19 cellular contexts compared by ENCODE assay signal in the genomic region with DNA sequence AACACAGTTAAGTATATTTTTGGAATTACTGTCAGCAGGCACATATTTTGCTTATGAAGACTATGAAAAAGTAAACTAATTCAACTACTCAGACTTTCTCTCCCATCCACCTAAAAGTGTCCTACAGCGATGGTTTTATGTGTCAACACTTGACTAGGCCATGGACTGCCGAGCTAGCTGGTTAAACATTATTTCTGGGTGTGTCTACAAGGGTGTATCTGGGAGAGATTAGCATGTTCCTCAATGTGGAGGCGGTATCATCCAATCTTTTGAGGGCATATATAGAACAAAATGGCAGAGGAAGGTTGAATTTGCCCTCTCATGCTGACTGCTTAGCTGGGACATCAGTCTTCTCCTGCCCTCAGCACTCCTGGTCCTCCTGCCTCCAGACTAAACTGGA.
DNase-seq lines count a peak whose midpoint lies in the region; ATAC-seq and TF ChIP-seq lines count a peak whose summit lies in the region.
"Had no signal": no experiment of that assay in that cellular context is flagged by ENCODE, and none has a peak within 500 bp of the region (broad histone marks: within the 10 kb centered on the region; RNA-seq: fewer than 3 reads in every experiment).

No MANE protein-coding gene starts in this region.

- intact Hi-C loops in activated CD4-positive, alpha-beta T cell treated with anti-CD3 and anti-CD28 coated beads, Interleukin-2, amount 10 ng/mL, durations not matched to agents 24 days and 14 days (cut with micrococcal nuclease): no loop called here
- intact Hi-C loops in mucosa of descending colon (cut with DNase I, micrococcal nuclease): no loop called here

- no peaks in the 10 kb centered on the region for H3K36me3 ChIP-seq in mucosa of descending colon (ENCODE audit: low read depth)
- H3K36me3 ChIP-seq: BE2C, HAP-1, SJSA1 had no signal

- no peak for TF ChIP-seq CTCF in mucosa of descending colon (IDR thresholded peaks at IDR 0.05)

- H3K27me3 Mint-ChIP-seq in activated CD4-positive, alpha-beta T cell treated with anti-CD3 and anti-CD28 coated beads, Interleukin-2, amount 10 ng/mL, durations not matched to agents 24 days and 14 days: peaks cover 14% of the 10 kb centered on the region

- no peaks in the 10 kb centered on the region for H3K9me3 Mint-ChIP-seq in activated CD4-positive, alpha-beta T cell treated with anti-CD3 and anti-CD28 coated beads, Interleukin-2, amount 10 ng/mL, durations not matched to agents 24 days and 14 days

- H3K27ac Mint-ChIP-seq in activated CD4-positive, alpha-beta T cell treated with anti-CD3 and anti-CD28 coated beads, Interleukin-2, amount 10 ng/mL, durations not matched to agents 24 days and 14 days: no peak overlapping the region
- H3K27ac Mint-ChIP-seq: CD4-positive, CD25-positive, alpha-beta regulatory T cell had no signal

- no peaks in the 10 kb centered on the region for H3K9me3 ChIP-seq in mucosa of descending colon
- H3K9me3 ChIP-seq: BE2C, HAP-1, SJSA1 had no signal

- peak; percentile 39 for DNase-seq in activated CD4-positive, alpha-beta T cell treated with anti-CD3 and anti-CD28 coated beads, Interleukin-2, amount 10 ng/mL, durations not matched to agents 24 days and 14 days
- no peak for DNase-seq in activated CD4-positive, alpha-beta T cell treated with anti-CD3 and anti-CD28 coated beads, Interleukin-2, amount 50 U/mL, for 4 hours
- DNase-seq in SW480 (ENCODE audit: low spot score) (peak; percentile 56), mucosa of descending colon (peak in 1 of 3 donors; percentile 70), kidney glomerular epithelial cell (lab: John Stamatoyannopoulos, UW) (no peak), AG08396 (ENCODE audit: low spot score) (no peak), GF-D8 (lab: John Stamatoyannopoulos, UW) (no peak), NCI-H187 treated with DMSO at 0.1 percent for 48 hours (lab: John Stamatoyannopoulos, UW) (no peak)
- DNase-seq: 8988T; BE2C; CD4-positive, CD25-positive, alpha-beta regulatory T cell; COR-L47; NCI-H1417 treated with DMSO at 0.1 percent for 48 hours; NCI-H1930; NCI-H226; NCI-H524 treated with DMSO at 0.1 percent for 48 hours; PC-9 had no signal

- no peaks in the 10 kb centered on the region for H3K36me3 Mint-ChIP-seq in activated CD4-positive, alpha-beta T cell treated with anti-CD3 and anti-CD28 coated beads, Interleukin-2, amount 10 ng/mL, durations not matched to agents 24 days and 14 days (ENCODE audit: low read depth)
- H3K36me3 Mint-ChIP-seq: CD4-positive, CD25-positive, alpha-beta regulatory T cell had no signal

- no peak overlapping the region for H3K4me3 Mint-ChIP-seq in activated CD4-positive, alpha-beta T cell treated with anti-CD3 and anti-CD28 coated beads, Interleukin-2, amount 10 ng/mL, durations not matched to agents 24 days and 14 days
- H3K4me3 Mint-ChIP-seq: CD4-positive, CD25-positive, alpha-beta regulatory T cell had no signal

- H3K4me3 ChIP-seq in mucosa of descending colon: no peak overlapping the region
- H3K4me3 ChIP-seq: HAP-1, PC-9, SJSA1 had no signal

- H3K4me1 ChIP-seq in mucosa of descending colon (ENCODE audit: low read depth): peaks cover 12% of the 10 kb centered on the region
- H3K4me1 ChIP-seq: BE2C, HAP-1, SJSA1 had no signal

- ATAC-seq in mucosa of descending colon: peak; percentile 86

- no peaks in the 10 kb centered on the region for H3K4me1 Mint-ChIP-seq in activated CD4-positive, alpha-beta T cell treated with anti-CD3 and anti-CD28 coated beads, Interleukin-2, amount 10 ng/mL, durations not matched to agents 24 days and 14 days
- H3K4me1 Mint-ChIP-seq: CD4-positive, CD25-positive, alpha-beta regulatory T cell had no signal

Comparison
In these comparisons a context has a peak if more than half of its experiments do, and no peak if none do; other contexts are left out.
1. DNase-seq: peak in activated CD4-positive, alpha-beta T cell treated with anti-CD3 and anti-CD28 coated beads, Interleukin-2, amount 10 ng/mL, durations not matched to agents 24 days and 14 days (single experiment) and SW480 (single experiment); none in activated CD4-positive, alpha-beta T cell treated with anti-CD3 and anti-CD28 coated beads, Interleukin-2, amount 50 U/mL, for 4 hours (0 of 2), kidney glomerular epithelial cell (single experiment), AG08396 (single experiment), GF-D8 (single experiment) and NCI-H187 treated with DMSO at 0.1 percent for 48 hours (single experiment).